Comparison of ENCODE assay signal across 1 cellular context in genomic region chr11:65424200-65425104, GRCh38.
TF ChIP-seq lines count a peak whose summit lies in the region.

No MANE protein-coding gene starts in this region.

TF ChIP-seq in H1, 55 proteins besides CTCF, POLR2A, EP300 and RAD21 (continued from another document):
- TF ChIP-seq SUZ12 (IDR thresholded peaks at IDR 0.05; ENCODE audit: low read length) (no peak), BCL11A (IDR thresholded peaks at IDR 0.05; ENCODE audit: low read depth in 2 of 2, low read length in 2 of 2) (no peak)
TF ChIP-seq in H1: peak in this region for 1.
